ENCODE assay signal across 23 cellular contexts in the genomic region with DNA sequence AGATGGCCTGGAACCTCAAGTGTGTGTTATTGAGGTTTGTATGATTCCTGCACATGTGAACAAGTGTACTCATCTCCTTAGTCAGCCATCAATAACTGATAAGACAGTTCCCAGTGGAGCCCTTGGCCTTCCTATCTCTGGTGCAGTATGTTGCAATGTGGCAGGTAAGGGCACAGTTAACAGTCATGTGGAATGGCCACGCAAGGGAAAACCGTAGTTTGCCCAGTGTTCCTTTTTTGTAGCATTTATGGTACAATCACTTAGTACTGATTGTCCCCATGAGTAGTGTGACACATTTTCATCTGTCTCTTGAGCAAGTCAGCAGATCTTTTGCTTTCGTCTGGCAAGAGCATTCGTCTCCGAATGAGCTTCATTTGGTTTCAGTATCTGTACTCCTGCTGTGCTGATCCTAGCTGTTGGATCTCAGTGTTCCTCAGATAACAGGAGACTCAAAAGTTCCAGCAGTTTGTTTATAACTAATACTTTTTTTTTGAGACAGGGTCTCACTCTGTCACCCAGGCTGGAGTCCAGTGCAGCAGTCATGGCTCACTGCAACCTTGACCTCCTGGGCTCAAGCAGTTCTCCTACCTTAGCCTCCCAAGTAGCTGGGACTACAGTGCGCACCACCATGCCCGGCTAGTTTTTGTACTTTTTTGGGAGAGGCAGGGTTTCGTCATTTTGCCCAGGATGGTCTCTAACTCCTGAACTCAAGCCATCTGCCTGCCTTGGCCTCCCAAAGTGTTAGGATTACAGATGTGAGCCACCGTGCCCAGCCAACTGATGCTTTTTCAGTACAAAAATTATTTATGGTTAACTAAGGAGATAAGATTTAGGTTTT. TPM values are rescaled to one million over a fixed set of nuclear protein-coding genes. Genes with fewer than 3 reads are reported as not detected.
DNase-seq lines count a peak whose midpoint lies in the region; ATAC-seq and TF ChIP-seq lines count a peak whose summit lies in the region.
"Had no signal": no experiment of that assay in that cellular context is flagged by ENCODE, and none has a peak within 500 bp of the region (broad histone marks: within the 10 kb centered on the region; RNA-seq: fewer than 3 reads in every experiment).

No MANE protein-coding gene starts in this region.

- H3K36me3 ChIP-seq in liver (ENCODE audit: control insufficient read depth in 4 of 4, insufficient read depth in 3 of 4, low read depth in 1 of 4, low read length in 3 of 4) (peaks cover 3 to 16% (median 11%) of the 10 kb centered on the region in 4 donors), tibial artery (peaks cover 61 to 78% (median 63%) of the 10 kb centered on the region in 3 donors)

- peaks cover 93% of the 10 kb centered on the region for H3K36me3 Mint-ChIP-seq in activated naive CD8-positive, alpha-beta T cell treated with anti-CD3 and anti-CD28 coated beads, Interleukin-2, amount 50 U/mL, for 24 hours (ENCODE audit: low read depth)
- peaks cover 94% of the 10 kb centered on the region for H3K36me3 Mint-ChIP-seq in activated CD4-positive, alpha-beta T cell treated with anti-CD3 and anti-CD28 coated beads for 36 hours (ENCODE audit: low read depth)
- peaks cover 93% of the 10 kb centered on the region for H3K36me3 Mint-ChIP-seq in activated CD4-positive, alpha-beta T cell treated with anti-CD3 and anti-CD28 coated beads, Interleukin-2, amount 10 ng/mL, durations not matched to agents 24 days and 14 days (ENCODE audit: low read depth)

- H3K4me3 ChIP-seq in coronary artery (no peak overlapping the region), liver (ENCODE audit: low read depth in 1 of 3, low read length in 3 of 3) (peak overlapping the region in 1 of 3 donors; percentile 21), tibial artery (no peak overlapping the region)

- peaks cover 15 to 63% (median 37%) of the 10 kb centered on the region in 4 donors for H3K4me1 ChIP-seq in liver (ENCODE audit: control insufficient read depth in 4 of 4, insufficient read depth in 4 of 4, low read length in 3 of 4)
- peaks cover 0 to 53% (median 32%) of the 10 kb centered on the region in 4 donors for H3K4me1 ChIP-seq in tibial artery

- POLR2A ChIA-PET in activated CD4-positive, alpha-beta T cell treated with anti-CD3 and anti-CD28 coated beads for 36 hours (lab: Charles Lee): interaction anchor here (0.7 kb wide), 1 partner anchor 320 kb away, joined by 3 read pairs; no protein-coding TSS in a partner anchor

- H3K27me3 Mint-ChIP-seq in activated naive CD8-positive, alpha-beta T cell treated with anti-CD3 and anti-CD28 coated beads, Interleukin-2, amount 50 U/mL, for 24 hours: no peaks in the 10 kb centered on the region
- no peaks in the 10 kb centered on the region for H3K27me3 Mint-ChIP-seq in activated CD4-positive, alpha-beta T cell treated with anti-CD3 and anti-CD28 coated beads for 36 hours
- no peaks in the 10 kb centered on the region for H3K27me3 Mint-ChIP-seq in activated CD4-positive, alpha-beta T cell treated with anti-CD3 and anti-CD28 coated beads, Interleukin-2, amount 10 ng/mL, durations not matched to agents 24 days and 14 days

- intact Hi-C loops in tibial artery (cut with DNase I; ENCODE audit: low total_unique reads): no loop called here
- intact Hi-C loops in activated CD4-positive, alpha-beta T cell treated with anti-CD3 and anti-CD28 coated beads for 36 hours (cut with DNase I, micrococcal nuclease): no loop called here
- intact Hi-C loops in activated CD4-positive, alpha-beta T cell treated with anti-CD3 and anti-CD28 coated beads, Interleukin-2, amount 10 ng/mL, durations not matched to agents 24 days and 14 days (cut with micrococcal nuclease): no loop called here

- TF ChIP-seq CTCF in coronary artery (IDR thresholded peaks at IDR 0.05) (no peak), liver (IDR thresholded peaks at IDR 0.05; ENCODE audit: low read depth, low read length, missing input control) (no peak), tibial artery (IDR thresholded peaks at IDR 0.05) (no peak)

- TF ChIP-seq RAD21 in liver (IDR thresholded peaks at IDR 0.05): no peak

- ATAC-seq in activated naive CD8-positive, alpha-beta T cell treated with anti-CD3 and anti-CD28 coated beads, Interleukin-2, amount 50 U/mL, for 24 hours: no peak
- ATAC-seq in activated CD4-positive, alpha-beta T cell treated with anti-CD3 and anti-CD28 coated beads for 36 hours: no peak
- ATAC-seq: esophagus mucosa, sciatic nerve, WTC11 had no signal

- H3K27ac Mint-ChIP-seq in activated naive CD8-positive, alpha-beta T cell treated with anti-CD3 and anti-CD28 coated beads, Interleukin-2, amount 50 U/mL, for 24 hours: peak overlapping the region; percentile 48
- H3K27ac Mint-ChIP-seq in activated CD4-positive, alpha-beta T cell treated with anti-CD3 and anti-CD28 coated beads for 36 hours: no peak overlapping the region
- no peak overlapping the region for H3K27ac Mint-ChIP-seq in activated CD4-positive, alpha-beta T cell treated with anti-CD3 and anti-CD28 coated beads, Interleukin-2, amount 10 ng/mL, durations not matched to agents 24 days and 14 days
- H3K27ac Mint-ChIP-seq: CD8-positive, alpha-beta memory T cell had no signal

- CTCF ChIA-PET in activated CD4-positive, alpha-beta T cell treated with anti-CD3 and anti-CD28 coated beads for 36 hours (lab: Charles Lee): interaction anchor here (0.8 to 1.2 kb wide), 2 partner anchors 17 to 1718 kb away, joined by 3 read pairs; no protein-coding TSS in a partner anchor

- peaks cover 56% of the 10 kb centered on the region for H3K4me1 Mint-ChIP-seq in activated naive CD8-positive, alpha-beta T cell treated with anti-CD3 and anti-CD28 coated beads, Interleukin-2, amount 50 U/mL, for 24 hours
- peaks cover 42% of the 10 kb centered on the region for H3K4me1 Mint-ChIP-seq in activated CD4-positive, alpha-beta T cell treated with anti-CD3 and anti-CD28 coated beads for 36 hours
- H3K4me1 Mint-ChIP-seq in activated CD4-positive, alpha-beta T cell treated with anti-CD3 and anti-CD28 coated beads, Interleukin-2, amount 10 ng/mL, durations not matched to agents 24 days and 14 days: peaks cover 40% of the 10 kb centered on the region
- H3K4me1 Mint-ChIP-seq: WTC11 had no signal

- H3K27me3 ChIP-seq in liver (ENCODE audit: control insufficient read depth in 4 of 4, insufficient read depth in 4 of 4, low read length in 3 of 4) (no peaks in the 10 kb centered on the region), tibial artery (no peaks in the 10 kb centered on the region)

- H3K27ac ChIP-seq in coronary artery: peak overlapping the region; percentile 50 to 77
- peak overlapping the region; percentile 83 to 84 for H3K27ac ChIP-seq in liver (ENCODE audit: low read depth in 1 of 2, low read length in 2 of 2)
- H3K27ac ChIP-seq in tibial artery: peak overlapping the region; percentile 6 to 91
- H3K27ac ChIP-seq: KMS-11 had no signal

- no peaks in the 10 kb centered on the region for H3K9me3 Mint-ChIP-seq in activated naive CD8-positive, alpha-beta T cell treated with anti-CD3 and anti-CD28 coated beads, Interleukin-2, amount 50 U/mL, for 24 hours
- no peaks in the 10 kb centered on the region for H3K9me3 Mint-ChIP-seq in activated CD4-positive, alpha-beta T cell treated with anti-CD3 and anti-CD28 coated beads for 36 hours (ENCODE audit: low read depth)
- H3K9me3 Mint-ChIP-seq in activated CD4-positive, alpha-beta T cell treated with anti-CD3 and anti-CD28 coated beads, Interleukin-2, amount 10 ng/mL, durations not matched to agents 24 days and 14 days: no peaks in the 10 kb centered on the region
- H3K9me3 Mint-ChIP-seq: CD8-positive, alpha-beta memory T cell; WTC11 had no signal

- DNase-seq in activated naive CD8-positive, alpha-beta T cell treated with anti-CD3 and anti-CD28 coated beads, Interleukin-2, amount 50 U/mL, for 24 hours: no peak
- no peak for DNase-seq in coronary artery (ENCODE audit: low spot score)
- DNase-seq in tibial artery: no peak
- DNase-seq in activated CD4-positive, alpha-beta T cell treated with anti-CD3 and anti-CD28 coated beads for 36 hours: no peak
- no peak for DNase-seq in activated CD4-positive, alpha-beta T cell treated with anti-CD3 and anti-CD28 coated beads, Interleukin-2, amount 10 ng/mL, durations not matched to agents 24 days and 14 days
- no peak for DNase-seq in dermis blood vessel endothelial cell
- DNase-seq: activated CD4-positive, alpha-beta T cell treated with anti-CD3 and anti-CD28 coated beads, Interleukin-2, amount 50 U/mL, for 48 hours; activated naive CD4-positive, alpha-beta T cell; CD8-positive, alpha-beta memory T cell; effector memory CD4-positive, alpha-beta T cell; foreskin melanocyte; MV-4-11; NCI-H187 treated with DMSO at 0.1 percent for 48 hours; NCI-H226; NCI-H82; stimulated activated CD8-positive, alpha-beta memory T cell treated with anti-CD3 and anti-CD28 coated beads, Interleukin-4, amount 100 ng/mL, for 48 hours; T1000 had no signal

- H3K9me3 ChIP-seq in liver (ENCODE audit: control insufficient read depth in 4 of 4, low read length in 3 of 4): no peaks in the 10 kb centered on the region
- no peaks in the 10 kb centered on the region for H3K9me3 ChIP-seq in tibial artery

- WGBS in liver: 37% methylated on average over 9 of the region's 9 CpGs

- peak overlapping the region in 1 of 2 donors; percentile 33 for H3K9ac ChIP-seq in liver (ENCODE audit: low read depth in 1 of 2, low read length in 2 of 2)
- H3K9ac ChIP-seq: KMS-11 had no signal

- no peak overlapping the region for H3K4me3 Mint-ChIP-seq in activated naive CD8-positive, alpha-beta T cell treated with anti-CD3 and anti-CD28 coated beads, Interleukin-2, amount 50 U/mL, for 24 hours
- no peak overlapping the region for H3K4me3 Mint-ChIP-seq in activated CD4-positive, alpha-beta T cell treated with anti-CD3 and anti-CD28 coated beads for 36 hours
- H3K4me3 Mint-ChIP-seq in activated CD4-positive, alpha-beta T cell treated with anti-CD3 and anti-CD28 coated beads, Interleukin-2, amount 10 ng/mL, durations not matched to agents 24 days and 14 days: no peak overlapping the region
- H3K4me3 Mint-ChIP-seq: CD8-positive, alpha-beta memory T cell; WTC11 had no signal

TF ChIP-seq in liver, 16 proteins besides CTCF, POLR2A, EP300 and RAD21 (continues in another document):
- TF ChIP-seq JUND (IDR thresholded peaks at IDR 0.05) (peak; percentile 33 to 56), FOXA1 (IDR thresholded peaks at IDR 0.05) (no peak), HNF4G (IDR thresholded peaks at IDR 0.05) (no peak)

RNA-seq across cellular contexts. Expression of gene CTPS1, which starts 8.2 kb away (rescaled TPM):
- total RNA-seq in liver: 10 to 100 TPM; 13.6 to 46.9 TPM
- polyA plus RNA-seq in liver: 10 to 100 TPM; 14.6 to 25.0 TPM
- 100 to 1,000 TPM in 1 of 2 experiments, 10 to 100 TPM in 1; 89.5 to 106 TPM for total RNA-seq in activated CD4-positive, alpha-beta T cell treated with anti-CD3 and anti-CD28 coated beads for 36 hours
- 169 and 175 TPM in 2 replicates for total RNA-seq in activated CD4-positive, alpha-beta T cell treated with anti-CD3 and anti-CD28 coated beads, Interleukin-2, amount 10 ng/mL, durations not matched to agents 24 days and 14 days
- 21.3 and 35.1 TPM in 2 replicates for total RNA-seq in dermis blood vessel endothelial cell

RNA-seq across cellular contexts. Expression of gene SLFNL1, which starts 33.9 kb away (rescaled TPM):
- total RNA-seq in liver (under 1 TPM; 0.09 to 0.67 TPM), dermis blood vessel endothelial cell (0.19 and 0.51 TPM in 2 replicates)
- polyA plus RNA-seq in liver: under 1 TPM; 0.02 to 0.68 TPM
- under 1 TPM; 0.14 TPM for total RNA-seq in activated CD4-positive, alpha-beta T cell treated with anti-CD3 and anti-CD28 coated beads for 36 hours
- total RNA-seq in activated CD4-positive, alpha-beta T cell treated with anti-CD3 and anti-CD28 coated beads, Interleukin-2, amount 10 ng/mL, durations not matched to agents 24 days and 14 days: 0.14 and 0.26 TPM in 2 replicates
- total RNA-seq: WTC11 had no signal
- polyA plus RNA-seq: keratinocyte had no signal
